In the genomic region with DNA sequence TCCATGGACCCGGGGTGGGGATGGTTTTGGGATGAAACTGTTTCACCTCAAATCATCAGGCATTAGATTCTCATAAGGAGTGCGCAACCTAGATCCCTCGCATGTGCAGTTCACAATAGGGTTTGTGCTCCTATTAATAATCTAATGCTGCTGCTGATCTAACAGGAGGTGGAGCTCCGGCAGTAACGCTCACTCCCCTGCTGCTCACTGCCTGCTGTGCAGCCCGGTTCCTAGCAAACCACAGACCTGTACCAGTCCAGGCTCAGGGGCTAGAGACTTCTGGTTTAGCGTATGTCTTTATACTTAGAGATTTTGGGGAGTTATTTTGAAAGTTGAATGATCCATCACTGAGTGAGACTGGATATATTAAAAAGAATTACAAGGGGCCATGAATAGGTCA, we compare ENCODE assay signal across 15 cellular contexts. TPM values are rescaled to one million over a fixed set of nuclear protein-coding genes. Genes with fewer than 3 reads are reported as not detected.
DNase-seq lines count a peak whose midpoint lies in the region; ATAC-seq and TF ChIP-seq lines count a peak whose summit lies in the region.
"Had no signal": no experiment of that assay in that cellular context is flagged by ENCODE, and none has a peak within 500 bp of the region (broad histone marks: within the 10 kb centered on the region; RNA-seq: fewer than 3 reads in every experiment).

No MANE protein-coding gene starts in this region.

- H3K4me3 Mint-ChIP-seq in naive thymus-derived CD4-positive, alpha-beta T cell: peak overlapping the region in 5 of 10 donors; percentile 3 to 49 (median 36)
- H3K4me3 Mint-ChIP-seq: CD14-positive monocyte; stimulated activated memory B cell treated with anti-CD40 and anti-IgM and Interleukin-4, amounts not matched to agents 10 μg/mL and 1 μg/mL and 100 μg/mL, for 72 hours had no signal

- no peak overlapping the region for H3K4me2 ChIP-seq in DND-41 (ENCODE audit: insufficient read depth, low read length)

- H3K27me3 ChIP-seq in DND-41 (ENCODE audit: insufficient read depth, low read length, poor library complexity) (no peaks in the 10 kb centered on the region), brain microvascular endothelial cell (replicated peaks) (no peaks in the 10 kb centered on the region)
- H3K27me3 ChIP-seq in naive thymus-derived CD4-positive, alpha-beta T cell (ENCODE audit: control insufficient read depth in 2 of 2, insufficient read depth in 2 of 2, low read length in 2 of 2): no peaks in the 10 kb centered on the region
- H3K27me3 ChIP-seq: dorsolateral prefrontal cortex had no signal

- in situ Hi-C loops in brain microvascular endothelial cell (cut with HindIII; ENCODE audit: low pct_ligation_motif_present, low sequenced_read_pairs): no loop called here

- POLR2A ChIA-PET in naive thymus-derived CD4-positive, alpha-beta T cell (lab: Charles Lee): interaction anchor here (1.2 kb wide), 1 partner anchor 49 kb away, joined by 5 read pairs; no protein-coding TSS in a partner anchor

- peaks cover 12 to 63% (median 41%) of the 10 kb centered on the region in 5 donors for H3K36me3 Mint-ChIP-seq in naive thymus-derived CD4-positive, alpha-beta T cell

- CTCF ChIA-PET in naive thymus-derived CD4-positive, alpha-beta T cell (lab: Charles Lee): no interaction called here

- H3K9ac ChIP-seq in DND-41 (ENCODE audit: low read depth, low read length): no peak overlapping the region

- H3K9me3 ChIP-seq in DND-41 (ENCODE audit: insufficient read depth, low read length, severe bottlenecking): peaks cover 4% of the 10 kb centered on the region
- H3K9me3 ChIP-seq in naive thymus-derived CD4-positive, alpha-beta T cell (ENCODE audit: control insufficient read depth in 2 of 3, low read length in 3 of 3): peaks cover 0 to 7% (median 0%) of the 10 kb centered on the region in 3 experiments

- no peak overlapping the region for H2AFZ ChIP-seq in DND-41 (ENCODE audit: low read depth, low read length)

- ATAC-seq in DND-41 (ENCODE audit: insufficient read depth, low read depth): peak; percentile 86
- peak; percentile 53 for ATAC-seq in naive thymus-derived CD4-positive, alpha-beta T cell
- no peak for ATAC-seq in HG03095 (IDR thresholded peaks at IDR 0.05; ENCODE audit: unreplicated experiment)
- ATAC-seq: stimulated activated memory B cell treated with anti-CD40 and anti-IgM and Interleukin-4, amounts not matched to agents 10 μg/mL and 1 μg/mL and 100 μg/mL, for 72 hours had no signal

- peaks cover 40 to 78% (median 71%) of the 10 kb centered on the region in 7 donors for H3K4me1 Mint-ChIP-seq in naive thymus-derived CD4-positive, alpha-beta T cell

- peaks cover 45% of the 10 kb centered on the region for H3K36me3 ChIP-seq in DND-41 (ENCODE audit: insufficient read depth, low read length)
- peaks cover under 1% of the 10 kb centered on the region for H3K36me3 ChIP-seq in brain microvascular endothelial cell (replicated peaks)
- H3K36me3 ChIP-seq in naive thymus-derived CD4-positive, alpha-beta T cell (ENCODE audit: control insufficient read depth in 2 of 3, insufficient read depth in 3 of 3, low read length in 3 of 3): peaks cover 0 to 22% (median 9%) of the 10 kb centered on the region in 3 experiments

- H3K27me3 Mint-ChIP-seq in naive thymus-derived CD4-positive, alpha-beta T cell: no peaks in the 10 kb centered on the region
- H3K27me3 Mint-ChIP-seq: stimulated activated memory B cell treated with anti-CD40 and anti-IgM and Interleukin-4, amounts not matched to agents 10 μg/mL and 1 μg/mL and 100 μg/mL, for 72 hours had no signal

- TF ChIP-seq CTCF in DND-41 (IDR thresholded peaks at IDR 0.05; ENCODE audit: borderline replicate concordance, extremely low read depth, low read length, poor library complexity, severe bottlenecking) (no peak), brain microvascular endothelial cell (IDR thresholded peaks at IDR 0.05; ENCODE audit: low read depth, low read length, missing control alignments) (peak; percentile 38)

- H3K27ac ChIP-seq in DND-41 (ENCODE audit: low read length) (no peak overlapping the region), brain microvascular endothelial cell (peak overlapping the region; percentile 11)
- H3K27ac ChIP-seq in naive thymus-derived CD4-positive, alpha-beta T cell (ENCODE audit: low read depth, low read length): no peak overlapping the region

- no peaks in the 10 kb centered on the region for H3K4me1 ChIP-seq in DND-41 (ENCODE audit: insufficient read depth, low read length)
- peaks cover 4 to 13% of the 10 kb centered on the region in 2 donors for H3K4me1 ChIP-seq in naive thymus-derived CD4-positive, alpha-beta T cell (ENCODE audit: control insufficient read depth in 2 of 2, insufficient read depth in 2 of 2, low read length in 2 of 2)

- peaks cover 0 to 21% (median 11%) of the 10 kb centered on the region in 11 donors for H3K9me3 Mint-ChIP-seq in naive thymus-derived CD4-positive, alpha-beta T cell

- H3K79me2 ChIP-seq in DND-41 (ENCODE audit: insufficient read depth, low read length): peaks cover 94% of the 10 kb centered on the region

- H4K20me1 ChIP-seq in DND-41 (ENCODE audit: insufficient read depth, low read length): peaks cover 29% of the 10 kb centered on the region

- intact Hi-C loops in naive thymus-derived CD4-positive, alpha-beta T cell (cut with micrococcal nuclease): no loop called here

- H3K4me3 ChIP-seq in DND-41 (ENCODE audit: low read depth in 1 of 2, low read length in 2 of 2) (no peak overlapping the region), brain microvascular endothelial cell (ENCODE audit: low read depth, low read length) (no peak overlapping the region)
- H3K4me3 ChIP-seq in naive thymus-derived CD4-positive, alpha-beta T cell (ENCODE audit: low read length): no peak overlapping the region
- H3K4me3 ChIP-seq: dorsolateral prefrontal cortex had no signal

- DNase-seq in DND-41 (peak; percentile 43), NCI-H1417 (lab: John Stamatoyannopoulos, UW) (peak in 2 of 3 experiments; percentile 70 to 86), brain microvascular endothelial cell (peak; percentile 53), NCI-H446 treated with DMSO at 0.1 percent for 48 hours (lab: John Stamatoyannopoulos, UW) (no peak), midbrain (lab: John Stamatoyannopoulos, UW) (no peak), NCI-H2081 (lab: John Stamatoyannopoulos, UW) (no peak)
- DNase-seq in naive thymus-derived CD4-positive, alpha-beta T cell: no peak
- DNase-seq: activated CD4-positive, CD25-positive, alpha-beta regulatory T cell treated with anti-CD3 and anti-CD28 coated beads, Interleukin-2, amount 50 U/mL, for 72 hours; activated T-cell treated with anti-CD3 and anti-CD28 coated beads, Interleukin-2, amount 50 U/mL, for 1 hour; islet precursor cell; stimulated activated CD4-positive, alpha-beta T cell treated with anti-CD3 and anti-CD28 coated beads, Interleukin-4, amount 100 ng/mL, for 1 hour had no signal

- peak overlapping the region in 2 of 9 donors; percentile 35 to 40 for H3K27ac Mint-ChIP-seq in naive thymus-derived CD4-positive, alpha-beta T cell
- H3K27ac Mint-ChIP-seq: CD14-positive monocyte; stimulated activated memory B cell treated with anti-CD40 and anti-IgM and Interleukin-4, amounts not matched to agents 10 μg/mL and 1 μg/mL and 100 μg/mL, for 72 hours had no signal

RNA-seq across cellular contexts. Expression of a gene that starts 50.2 kb away (rescaled TPM):
- total RNA-seq in naive thymus-derived CD4-positive, alpha-beta T cell: 10 to 100 TPM; 56.9 to 96.2 (median 86.5) TPM
- 10 to 100 TPM; 16.2 to 22.9 TPM for polyA plus RNA-seq in naive thymus-derived CD4-positive, alpha-beta T cell

Comparison
In these comparisons a context has a peak if more than half of its experiments do, and no peak if none do; other contexts are left out.
1. DNase-seq: peak in DND-41 (single experiment), NCI-H1417 (2 of 3) and brain microvascular endothelial cell (single experiment); none in naive thymus-derived CD4-positive, alpha-beta T cell (0 of 9), NCI-H446 treated with DMSO at 0.1 percent for 48 hours (single experiment), midbrain (single experiment) and NCI-H2081 (0 of 2).